ENCODE assay signal across 8 cellular contexts in genomic region chr2:70325875-70326274, GRCh38.
"Had no signal": no experiment of that assay in that cellular context is flagged by ENCODE, and none has a peak within 500 bp of the region (broad histone marks: within the 10 kb centered on the region; RNA-seq: fewer than 3 reads in every experiment).

No MANE protein-coding gene starts in this region.

- H3K4me1 ChIP-seq: HAP-1 had no signal

- DNase-seq: GM23248, GOT3, H7, KG1 had no signal

- H3K4me3 ChIP-seq: GM23248, HAP-1 had no signal

- FAIRE-seq: HTR-8/SVneo had no signal

- ATAC-seq: HCT116 had no signal

- H3K27ac ChIP-seq: GM23248 had no signal

- H3K9me3 Mint-ChIP-seq: IgD-negative memory B cell had no signal

- H3K27ac Mint-ChIP-seq: IgD-negative memory B cell had no signal

- H2AFZ ChIP-seq: GM23248 had no signal

- H3K36me3 ChIP-seq: HAP-1 had no signal

- H3K9ac ChIP-seq: GM23248 had no signal

- H3K9me3 ChIP-seq: HAP-1 had no signal

- H3K4me3 Mint-ChIP-seq: IgD-negative memory B cell had no signal
